ENCODE assay signal across 1 cellular context in the genomic region with DNA sequence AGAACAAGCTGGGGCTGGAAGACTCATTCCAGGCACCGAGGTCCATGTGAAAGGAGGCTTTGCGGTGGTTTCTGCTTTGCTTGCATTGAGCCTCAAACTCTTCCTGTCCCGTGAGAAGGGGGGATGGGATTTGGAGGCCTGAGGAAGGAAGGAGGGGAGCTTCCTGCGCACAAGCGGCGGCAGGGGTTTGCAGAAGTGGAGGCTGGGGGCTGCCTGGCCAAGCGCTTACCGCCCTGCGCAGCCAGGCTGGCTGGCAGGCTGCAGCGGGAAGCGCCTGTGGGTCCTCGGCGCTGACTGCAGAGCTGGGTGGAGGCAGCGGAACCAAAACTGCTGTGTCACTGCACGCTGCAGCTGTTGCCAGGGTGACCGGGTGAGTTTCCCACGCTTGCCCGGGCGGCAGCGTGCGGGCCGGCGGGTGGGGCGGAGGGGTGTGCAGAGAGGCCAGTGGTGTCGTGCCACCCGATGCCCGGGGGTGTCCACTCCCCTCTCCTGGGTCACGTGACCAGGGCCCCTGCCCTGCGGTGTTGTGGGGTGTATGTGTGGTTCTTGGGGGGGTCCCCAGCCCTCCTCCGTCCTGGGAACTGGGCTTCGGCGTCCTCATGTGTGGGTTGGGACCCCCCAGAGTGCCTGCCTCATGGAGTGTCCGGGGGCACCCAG.
TF ChIP-seq lines count a peak whose summit lies in the region.

No MANE protein-coding gene starts in this region.

TF ChIP-seq in K562, 482 proteins besides CTCF, POLR2A, EP300 and RAD21 (continued from another document and continues in another):
- TF ChIP-seq AFF1 (IDR thresholded peaks at IDR 0.05; ENCODE audit: low read depth in 1 of 2, partially characterized antibody in 2 of 2) (no peak), MECOM (CRISPR knock-in tag; IDR thresholded peaks at IDR 0.05) (no peak), ARID1B (IDR thresholded peaks at IDR 0.05) (peak; percentile 72), ZNF436 (CRISPR knock-in tag; IDR thresholded peaks at IDR 0.05) (no peak), AFF4 (CRISPR knock-in tag; IDR thresholded peaks at IDR 0.05) (peak; percentile 49; the same call in 1 of the 2 replicates), ZNF77 (CRISPR knock-in tag; IDR thresholded peaks at IDR 0.05) (no peak), RFX1 (IDR thresholded peaks at IDR 0.05) (peak; percentile 95), OTX1 (CRISPR knock-in tag; IDR thresholded peaks at IDR 0.05) (no peak), ZFP30 (CRISPR knock-in tag; IDR thresholded peaks at IDR 0.05; ENCODE audit: borderline replicate concordance) (no peak), KAT8 (IDR thresholded peaks at IDR 0.05; ENCODE audit: low read depth) (no peak), POU5F1 (IDR thresholded peaks at IDR 0.05; ENCODE audit: borderline replicate concordance, low read depth, low read length, partially characterized antibody) (no peak), CXXC5 (CRISPR knock-in tag; IDR thresholded peaks at IDR 0.05) (peak; percentile 60), TEAD1 (CRISPR knock-in tag; IDR thresholded peaks at IDR 0.05) (0 out of 4 replicates have a peak, but pooled peaks of 1 of the 2 experiments have one; percentile 40), TCF7L2 (IDR thresholded peaks at IDR 0.05; ENCODE audit: low read depth, low read length) (no peak), RNF2 (IDR thresholded peaks at IDR 0.05) (peak; percentile 72), ADNP (tag; IDR thresholded peaks at IDR 0.05) (no peak), GABPB2 (CRISPR knock-in tag; conservative IDR thresholded peaks at IDR 0.05) (no peak), GTF2E2 (tag; IDR thresholded peaks at IDR 0.05) (no peak), EGR1 (conservative IDR thresholded peaks at IDR 0.05) (no peak), HDAC3 (IDR thresholded peaks at IDR 0.05; ENCODE audit: borderline replicate concordance, partially characterized antibody) (no peak), PHB2 (IDR thresholded peaks at IDR 0.05; ENCODE audit: low read depth) (no peak), ZNF324 (CRISPR knock-in tag; IDR thresholded peaks at IDR 0.05) (no peak), MEF2D (tag; conservative IDR thresholded peaks at IDR 0.05; ENCODE audit: low read depth) (no peak), ZNF143 (CRISPR knock-in tag; IDR thresholded peaks at IDR 0.05) (no peak), ZNF23 (CRISPR knock-in tag; IDR thresholded peaks at IDR 0.05) (no peak), TEAD4 (IDR thresholded peaks at IDR 0.05; ENCODE audit: low read length) (no peak), TEAD4 (CRISPR knock-in tag; IDR thresholded peaks at IDR 0.05; ENCODE audit: borderline replicate concordance) (no peak), TAF15 (IDR thresholded peaks at IDR 0.05; ENCODE audit: low read depth, low read length) (no peak), ZC3H11A (IDR thresholded peaks at IDR 0.05; ENCODE audit: low read depth, low read length) (no peak), SMAD4 (CRISPR knock-in tag; conservative IDR thresholded peaks at IDR 0.05) (peak; percentile 20; the same call in 1 of the 2 replicates)
- TF ChIP-seq, protein P1, sequence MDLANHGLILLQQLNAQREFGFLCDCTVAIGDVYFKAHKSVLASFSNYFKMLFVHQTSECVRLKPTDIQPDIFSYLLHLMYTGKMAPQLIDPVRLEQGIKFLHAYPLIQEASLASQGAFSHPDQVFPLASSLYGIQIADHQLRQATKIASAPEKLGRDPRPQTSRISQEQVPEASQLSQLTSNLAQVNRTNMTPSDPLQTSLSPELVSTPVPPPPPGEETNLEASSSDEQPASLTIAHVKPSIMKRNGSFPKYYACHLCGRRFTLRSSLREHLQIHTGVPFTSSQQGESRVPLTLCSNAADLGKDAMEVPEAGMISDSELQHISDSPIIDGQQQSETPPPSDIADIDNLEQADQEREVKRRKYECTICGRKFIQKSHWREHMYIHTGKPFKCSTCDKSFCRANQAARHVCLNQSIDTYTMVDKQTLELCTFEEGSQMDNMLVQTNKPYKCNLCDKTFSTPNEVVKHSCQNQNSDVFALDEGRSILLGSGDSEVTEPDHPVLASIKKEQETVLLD (IDR thresholded peaks at IDR 0.05): no peak
- TF ChIP-seq, protein P2, sequence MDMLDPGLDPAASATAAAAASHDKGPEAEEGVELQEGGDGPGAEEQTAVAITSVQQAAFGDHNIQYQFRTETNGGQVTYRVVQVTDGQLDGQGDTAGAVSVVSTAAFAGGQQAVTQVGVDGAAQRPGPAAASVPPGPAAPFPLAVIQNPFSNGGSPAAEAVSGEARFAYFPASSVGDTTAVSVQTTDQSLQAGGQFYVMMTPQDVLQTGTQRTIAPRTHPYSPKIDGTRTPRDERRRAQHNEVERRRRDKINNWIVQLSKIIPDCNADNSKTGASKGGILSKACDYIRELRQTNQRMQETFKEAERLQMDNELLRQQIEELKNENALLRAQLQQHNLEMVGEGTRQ (CRISPR knock-in tag; IDR thresholded peaks at IDR 0.05): peak; percentile 61
- TF ChIP-seq, protein P3, sequence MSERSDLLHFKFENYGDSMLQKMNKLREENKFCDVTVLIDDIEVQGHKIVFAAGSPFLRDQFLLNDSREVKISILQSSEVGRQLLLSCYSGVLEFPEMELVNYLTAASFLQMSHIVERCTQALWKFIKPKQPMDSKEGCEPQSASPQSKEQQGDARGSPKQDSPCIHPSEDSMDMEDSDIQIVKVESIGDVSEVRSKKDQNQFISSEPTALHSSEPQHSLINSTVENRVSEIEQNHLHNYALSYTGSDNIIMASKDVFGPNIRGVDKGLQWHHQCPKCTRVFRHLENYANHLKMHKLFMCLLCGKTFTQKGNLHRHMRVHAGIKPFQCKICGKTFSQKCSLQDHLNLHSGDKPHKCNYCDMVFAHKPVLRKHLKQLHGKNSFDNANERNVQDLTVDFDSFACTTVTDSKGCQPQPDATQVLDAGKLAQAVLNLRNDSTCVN (CRISPR knock-in tag; IDR thresholded peaks at IDR 0.05): no peak
- TF ChIP-seq, protein P4, sequence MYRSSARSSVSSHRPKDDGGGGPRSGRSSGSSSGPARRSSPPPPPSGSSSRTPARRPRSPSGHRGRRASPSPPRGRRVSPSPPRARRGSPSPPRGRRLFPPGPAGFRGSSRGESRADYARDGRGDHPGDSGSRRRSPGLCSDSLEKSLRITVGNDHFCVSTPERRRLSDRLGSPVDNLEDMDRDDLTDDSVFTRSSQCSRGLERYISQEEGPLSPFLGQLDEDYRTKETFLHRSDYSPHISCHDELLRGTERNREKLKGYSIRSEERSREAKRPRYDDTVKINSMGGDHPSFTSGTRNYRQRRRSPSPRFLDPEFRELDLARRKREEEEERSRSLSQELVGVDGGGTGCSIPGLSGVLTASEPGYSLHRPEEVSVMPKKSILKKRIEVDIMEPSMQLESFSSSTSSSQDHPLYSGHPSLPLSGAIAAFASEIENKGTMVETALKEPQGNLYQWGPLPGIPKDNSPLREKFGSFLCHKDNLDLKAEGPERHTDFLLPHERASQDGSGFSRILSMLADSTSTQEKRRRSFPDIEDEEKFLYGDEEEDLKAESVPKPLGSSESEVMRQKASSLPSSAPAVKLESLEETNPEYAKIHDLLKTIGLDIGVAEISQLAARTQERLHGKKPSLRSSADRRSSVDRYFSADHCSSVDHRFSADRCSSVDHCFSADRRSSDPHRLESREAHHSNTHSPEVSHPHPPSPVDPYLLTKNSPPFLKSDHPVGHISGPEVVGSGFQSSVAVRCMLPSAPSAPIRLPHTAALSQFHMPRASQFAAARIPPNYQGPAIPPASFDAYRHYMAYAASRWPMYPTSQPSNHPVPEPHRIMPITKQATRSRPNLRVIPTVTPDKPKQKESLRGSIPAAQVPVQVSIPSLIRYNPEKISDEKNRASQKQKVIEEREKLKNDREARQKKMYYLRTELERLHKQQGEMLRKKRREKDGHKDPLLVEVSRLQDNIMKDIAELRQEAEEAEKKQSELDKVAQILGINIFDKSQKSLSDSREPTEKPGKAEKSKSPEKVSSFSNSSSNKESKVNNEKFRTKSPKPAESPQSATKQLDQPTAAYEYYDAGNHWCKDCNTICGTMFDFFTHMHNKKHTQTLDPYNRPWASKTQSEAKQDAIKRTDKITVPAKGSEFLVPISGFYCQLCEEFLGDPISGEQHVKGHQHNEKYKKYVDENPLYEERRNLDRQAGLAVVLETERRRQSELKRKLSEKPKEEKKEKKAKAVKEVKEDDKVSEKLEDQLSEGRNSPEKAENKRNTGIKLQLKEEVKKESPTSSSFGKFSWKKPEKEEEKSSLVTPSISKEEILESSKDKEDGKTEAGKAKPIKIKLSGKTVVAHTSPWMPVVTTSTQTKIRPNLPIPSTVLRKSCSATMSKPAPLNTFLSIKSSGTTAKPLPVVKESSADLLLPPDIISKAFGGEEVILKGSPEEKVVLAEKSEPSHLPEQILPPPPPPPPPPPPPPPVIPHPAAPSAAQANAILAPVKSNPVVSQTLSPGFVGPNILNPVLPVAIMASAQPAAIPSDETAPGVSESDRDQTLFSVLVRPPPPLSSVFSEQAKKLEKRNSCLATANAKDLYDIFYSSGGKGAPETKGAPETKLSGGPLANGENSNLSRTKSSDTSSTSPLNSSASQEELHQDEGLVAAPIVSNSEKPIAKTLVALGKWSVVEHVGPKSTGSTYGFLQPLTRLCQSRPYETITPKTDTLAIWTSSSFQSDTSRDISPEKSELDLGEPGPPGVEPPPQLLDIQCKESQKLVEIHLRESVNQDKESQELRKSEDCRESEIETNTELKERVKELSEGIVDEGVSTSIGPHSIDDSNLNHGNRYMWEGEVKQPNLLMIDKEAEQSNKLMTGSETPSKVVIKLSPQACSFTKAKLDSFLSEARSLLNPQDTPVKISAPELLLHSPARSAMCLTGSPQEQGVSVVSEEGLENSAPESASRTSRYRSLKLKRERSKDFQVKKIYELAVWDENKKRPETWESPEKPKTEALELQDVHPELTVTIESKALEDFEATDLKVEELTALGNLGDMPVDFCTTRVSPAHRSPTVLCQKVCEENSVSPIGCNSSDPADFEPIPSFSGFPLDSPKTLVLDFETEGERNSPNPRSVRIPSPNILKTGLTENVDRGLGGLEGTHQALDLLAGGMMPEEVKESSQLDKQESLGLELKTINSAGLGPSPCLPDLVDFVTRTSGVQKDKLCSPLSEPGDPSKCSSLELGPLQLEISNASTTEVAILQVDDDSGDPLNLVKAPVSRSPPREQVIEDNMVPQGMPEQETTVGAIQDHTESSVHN (IDR thresholded peaks at IDR 0.05; ENCODE audit: borderline replicate concordance in 1 of 2, low read depth in 1 of 2): no peak
- TF ChIP-seq, protein P5, sequence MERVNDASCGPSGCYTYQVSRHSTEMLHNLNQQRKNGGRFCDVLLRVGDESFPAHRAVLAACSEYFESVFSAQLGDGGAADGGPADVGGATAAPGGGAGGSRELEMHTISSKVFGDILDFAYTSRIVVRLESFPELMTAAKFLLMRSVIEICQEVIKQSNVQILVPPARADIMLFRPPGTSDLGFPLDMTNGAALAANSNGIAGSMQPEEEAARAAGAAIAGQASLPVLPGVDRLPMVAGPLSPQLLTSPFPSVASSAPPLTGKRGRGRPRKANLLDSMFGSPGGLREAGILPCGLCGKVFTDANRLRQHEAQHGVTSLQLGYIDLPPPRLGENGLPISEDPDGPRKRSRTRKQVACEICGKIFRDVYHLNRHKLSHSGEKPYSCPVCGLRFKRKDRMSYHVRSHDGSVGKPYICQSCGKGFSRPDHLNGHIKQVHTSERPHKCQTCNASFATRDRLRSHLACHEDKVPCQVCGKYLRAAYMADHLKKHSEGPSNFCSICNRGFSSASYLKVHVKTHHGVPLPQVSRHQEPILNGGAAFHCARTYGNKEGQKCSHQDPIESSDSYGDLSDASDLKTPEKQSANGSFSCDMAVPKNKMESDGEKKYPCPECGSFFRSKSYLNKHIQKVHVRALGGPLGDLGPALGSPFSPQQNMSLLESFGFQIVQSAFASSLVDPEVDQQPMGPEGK (CRISPR knock-in tag; IDR thresholded peaks at IDR 0.05; ENCODE audit: borderline replicate concordance): no peak
